8 cellular contexts compared by ENCODE assay signal in genomic region chr1:2231667-2232254, GRCh38. TPM values are rescaled to one million over a fixed set of nuclear protein-coding genes. Genes with fewer than 3 reads are reported as not detected.
DNase-seq lines count a peak whose midpoint lies in the region; ATAC-seq and TF ChIP-seq lines count a peak whose summit lies in the region.

No MANE protein-coding gene starts in this region.

- no peaks in the 10 kb centered on the region for H3F3A ChIP-seq in neural cell (ENCODE audit: insufficient read depth, low read length, poor library complexity, severe bottlenecking)

- H3K9ac ChIP-seq in neural cell (ENCODE audit: low read length): peak overlapping the region; percentile 76

- DNase-seq in COLO668 (lab: John Stamatoyannopoulos, UW; ENCODE audit: unreplicated experiment): peak; percentile 61
- peak; percentile 71 for DNase-seq in OCI-M1 (lab: John Stamatoyannopoulos, UW)
- peak; percentile 77 for DNase-seq in activated effector memory CD4-positive, alpha-beta T cell treated with Interleukin-2 at 50 U/mL for 16 hours
- peak; percentile 68 for DNase-seq in fibroblast of the conjunctiva (ENCODE audit: low read depth)
- DNase-seq in suprapubic skin (ENCODE audit: low spot score in 2 of 2): peak in 1 of 2 donors; percentile 94

- H4K20me1 ChIP-seq in neural cell (ENCODE audit: insufficient read depth): peaks cover 64% of the 10 kb centered on the region

- peaks cover 81% of the 10 kb centered on the region for H3K4me1 ChIP-seq in suprapubic skin

- H3K27ac ChIP-seq in neural cell (ENCODE audit: low read length): no peak overlapping the region
- H3K27ac ChIP-seq in suprapubic skin: peak overlapping the region; percentile 91

- 8% methylated on average over 17 of the region's 21 CpGs for WGBS in suprapubic skin

- no peaks in the 10 kb centered on the region for H3K27me3 ChIP-seq in neural cell (ENCODE audit: insufficient read depth, low read depth, low read length)
- no peaks in the 10 kb centered on the region for H3K27me3 ChIP-seq in suprapubic skin

- H3K36me3 ChIP-seq in neural cell (ENCODE audit: insufficient read depth, low read length) (no peaks in the 10 kb centered on the region), suprapubic skin (no peaks in the 10 kb centered on the region)

- H3K4me2 ChIP-seq in neural cell (ENCODE audit: low read length): peak overlapping the region; percentile 81

- H2AFZ ChIP-seq in neural cell (ENCODE audit: low read depth, low read length): no peak overlapping the region

- no peak for TF ChIP-seq RAD21 in neural cell (conservative IDR thresholded peaks at IDR 0.05)

- no peaks in the 10 kb centered on the region for H3K9me2 ChIP-seq in neural cell (ENCODE audit: insufficient read depth, low read length)

- no peak for TF ChIP-seq EP300 in neural cell (conservative IDR thresholded peaks at IDR 0.05; ENCODE audit: poor library complexity, severe bottlenecking)
- no peak for TF ChIP-seq EP300 in suprapubic skin (IDR thresholded peaks at IDR 0.05)

- H3K9me3 ChIP-seq in neural cell (ENCODE audit: low read length) (no peaks in the 10 kb centered on the region), suprapubic skin (no peaks in the 10 kb centered on the region)

- ATAC-seq in GM19467 (IDR thresholded peaks at IDR 0.05; ENCODE audit: unreplicated experiment): no peak
- ATAC-seq in HG03354 (IDR thresholded peaks at IDR 0.05; ENCODE audit: poor library complexity, severe bottlenecking, unreplicated experiment): no peak

- H3K4me3 ChIP-seq in neural cell (ENCODE audit: low read length): peak overlapping the region; percentile 98
- H3K4me3 ChIP-seq in suprapubic skin: peak overlapping the region; percentile 75

- peak in 1 of 2 donors; percentile 29 for TF ChIP-seq POLR2A in suprapubic skin (IDR thresholded peaks at IDR 0.05)

- TF ChIP-seq CTCF in neural cell (IDR thresholded peaks at IDR 0.05; ENCODE audit: poor library complexity, severe bottlenecking): no peak
- TF ChIP-seq CTCF in suprapubic skin (IDR thresholded peaks at IDR 0.05): no peak

- peaks cover 73% of the 10 kb centered on the region for H3K79me2 ChIP-seq in neural cell (replicated peaks; ENCODE audit: insufficient read depth, low read length)

TF ChIP-seq in neural cell, 6 proteins besides CTCF, POLR2A, EP300 and RAD21:
- TF ChIP-seq POLR2AphosphoS5 (IDR thresholded peaks at IDR 0.05) (no peak), SMC3 (conservative IDR thresholded peaks at IDR 0.05; ENCODE audit: poor library complexity) (no peak), EZH2 (IDR thresholded peaks at IDR 0.05; ENCODE audit: borderline replicate concordance, insufficient read depth, low read length, poor library complexity, severe bottlenecking) (no peak), TAF1 (IDR thresholded peaks at IDR 0.05; ENCODE audit: low read depth) (no peak), REST (IDR thresholded peaks at IDR 0.05; ENCODE audit: borderline replicate concordance) (no peak), MXI1 (conservative IDR thresholded peaks at IDR 0.05; ENCODE audit: poor library complexity, severe bottlenecking) (no peak)

RNA-seq across cellular contexts. Expression of gene SKI, which starts 3.6 kb away (rescaled TPM):
- 4.1 and 4.9 TPM in 2 replicates for polyA plus RNA-seq in neural cell
- 23.9 and 25.1 TPM in 2 replicates for polyA minus RNA-seq in neural cell
- 10 to 100 TPM; 51.8 to 91.2 (median 68.1) TPM for total RNA-seq in suprapubic skin

RNA-seq across cellular contexts. Expression of gene FAAP20, which starts 37.2 kb away (rescaled TPM):
- 45.3 and 53.0 TPM in 2 replicates for polyA plus RNA-seq in neural cell
- 25.4 and 35.3 TPM in 2 replicates for polyA minus RNA-seq in neural cell
- 10 to 100 TPM; 18.6 to 47.3 (median 24.9) TPM for total RNA-seq in suprapubic skin
